1 cellular context compared by ENCODE assay signal in genomic region chr5:90338712-90339372, GRCh38.
TF ChIP-seq lines count a peak whose summit lies in the region.

No MANE protein-coding gene starts in this region.

TF ChIP-seq in GM12878, 131 proteins besides CTCF, POLR2A, EP300 and RAD21 (continued from another document):
- TF ChIP-seq, protein P1, sequence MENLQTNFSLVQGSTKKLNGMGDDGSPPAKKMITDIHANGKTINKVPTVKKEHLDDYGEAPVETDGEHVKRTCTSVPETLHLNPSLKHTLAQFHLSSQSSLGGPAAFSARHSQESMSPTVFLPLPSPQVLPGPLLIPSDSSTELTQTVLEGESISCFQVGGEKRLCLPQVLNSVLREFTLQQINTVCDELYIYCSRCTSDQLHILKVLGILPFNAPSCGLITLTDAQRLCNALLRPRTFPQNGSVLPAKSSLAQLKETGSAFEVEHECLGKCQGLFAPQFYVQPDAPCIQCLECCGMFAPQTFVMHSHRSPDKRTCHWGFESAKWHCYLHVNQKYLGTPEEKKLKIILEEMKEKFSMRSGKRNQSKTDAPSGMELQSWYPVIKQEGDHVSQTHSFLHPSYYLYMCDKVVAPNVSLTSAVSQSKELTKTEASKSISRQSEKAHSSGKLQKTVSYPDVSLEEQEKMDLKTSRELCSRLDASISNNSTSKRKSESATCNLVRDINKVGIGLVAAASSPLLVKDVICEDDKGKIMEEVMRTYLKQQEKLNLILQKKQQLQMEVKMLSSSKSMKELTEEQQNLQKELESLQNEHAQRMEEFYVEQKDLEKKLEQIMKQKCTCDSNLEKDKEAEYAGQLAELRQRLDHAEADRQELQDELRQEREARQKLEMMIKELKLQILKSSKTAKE (IDR thresholded peaks at IDR 0.05; ENCODE audit: low read depth, poor library complexity, severe bottlenecking) = peak; percentile 78
- peak; percentile 87 for TF ChIP-seq BCL11A (IDR thresholded peaks at IDR 0.05; ENCODE audit: low read depth, low read length)
- no peak for TF ChIP-seq SREBF2 (IDR thresholded peaks at IDR 0.05; ENCODE audit: low read length)
- peak; percentile 56 to 59; a peak in 3 of 4 replicates for TF ChIP-seq IKZF2 (IDR thresholded peaks at IDR 0.05)
- TF ChIP-seq BMI1 (IDR thresholded peaks at IDR 0.05; ENCODE audit: borderline replicate concordance) = no peak
- no peak for TF ChIP-seq RELA (IDR thresholded peaks at IDR 0.05; ENCODE audit: borderline replicate concordance, partially characterized antibody)
- peak; percentile 43; the same call in 1 of the 2 replicates for TF ChIP-seq ATF7 (IDR thresholded peaks at IDR 0.05; ENCODE audit: low read depth)
- peak; percentile 39; the same call in 1 of the 2 replicates for TF ChIP-seq NFIC (IDR thresholded peaks at IDR 0.05; ENCODE audit: low read depth, low read length)
- no peak for TF ChIP-seq SUZ12 (IDR thresholded peaks at IDR 0.05; ENCODE audit: unreplicated experiment)
- 0 out of 2 replicates have a peak, but pooled peaks have one; percentile 66 for TF ChIP-seq YBX1 (IDR thresholded peaks at IDR 0.05)
- TF ChIP-seq ETV6 (conservative IDR thresholded peaks at IDR 0.05 in 1 of 2, IDR thresholded peaks at IDR 0.05 in 1 of 2; ENCODE audit: borderline replicate concordance in 1 of 2, low read depth in 1 of 2) = no peak
- 0 out of 2 replicates have a peak, but pooled peaks have one; percentile 58 for TF ChIP-seq NBN (IDR thresholded peaks at IDR 0.05)
- peak; percentile 58; the same call in 1 of the 2 replicates for TF ChIP-seq ATF2 (IDR thresholded peaks at IDR 0.05; ENCODE audit: low read length)
- TF ChIP-seq RB1 (IDR thresholded peaks at IDR 0.05; ENCODE audit: borderline replicate concordance) = peak; percentile 41; the same call in 1 of the 2 replicates
- no peak for TF ChIP-seq CHD2 (IDR thresholded peaks at IDR 0.05; ENCODE audit: borderline replicate concordance, low read depth, low read length)
